In genomic region chr11:93741094-93741881, GRCh38 we compare ENCODE assay signal across 8 cellular contexts. TPM values are rescaled to one million over a fixed set of nuclear protein-coding genes. Genes with fewer than 3 reads are reported as not detected.
DNase-seq lines count a peak whose midpoint lies in the region; TF ChIP-seq lines count a peak whose summit lies in the region.

Gene C11orf54 (plus strand): TSS chr11:93741672. CDS start chr11:93747394, 5,722 bp downstream.
A gene with protein sequence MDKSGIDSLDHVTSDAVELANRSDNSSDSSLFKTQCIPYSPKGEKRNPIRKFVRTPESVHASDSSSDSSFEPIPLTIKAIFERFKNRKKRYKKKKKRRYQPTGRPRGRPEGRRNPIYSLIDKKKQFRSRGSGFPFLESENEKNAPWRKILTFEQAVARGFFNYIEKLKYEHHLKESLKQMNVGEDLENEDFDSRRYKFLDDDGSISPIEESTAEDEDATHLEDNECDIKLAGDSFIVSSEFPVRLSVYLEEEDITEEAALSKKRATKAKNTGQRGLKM (minus strand): TSS chr11:93741495. CDS start chr11:93739304, 2,191 bp downstream.

- H3K36me3 ChIP-seq in HAP-1 (replicated peaks), result peaks cover 48% of the 10 kb centered on the region
- peaks cover 20% of the 10 kb centered on the region; the same call in 1 of the 2 replicates for H3K36me3 ChIP-seq in MM.1S (replicated peaks; ENCODE audit: insufficient read depth, low read length)
- peaks cover 8 to 13% of the 10 kb centered on the region in 2 donors for H3K36me3 ChIP-seq in stomach smooth muscle (ENCODE audit: control insufficient read depth in 2 of 2, insufficient read depth in 2 of 2, low read length in 2 of 2)

- peaks cover 70% of the 10 kb centered on the region for H3K79me2 ChIP-seq in MM.1S (ENCODE audit: low read length)

- H3K9me2 ChIP-seq in MM.1S (replicated peaks; ENCODE audit: insufficient read depth, low read length), result no peaks in the 10 kb centered on the region

- H3K27me3 ChIP-seq in HAP-1 (ENCODE audit: low read depth) (no peaks in the 10 kb centered on the region), MM.1S (replicated peaks; ENCODE audit: insufficient read depth, low read length) (no peaks in the 10 kb centered on the region), stomach smooth muscle (ENCODE audit: control insufficient read depth in 1 of 2, insufficient read depth in 2 of 2, low read length in 2 of 2) (no peaks in the 10 kb centered on the region)

- H3K9ac ChIP-seq in MM.1S (ENCODE audit: low read length) (peak within 1 kb of the TSS; percentile 99), stomach smooth muscle (ENCODE audit: low read length in 2 of 2) (peak within 1 kb of the TSS; percentile 86 to 99)

- peak within 1 kb of the TSS; percentile 99 for H3K27ac Mint-ChIP-seq in neural crest cell (ENCODE audit: unreplicated experiment)

- H3K9me3 Mint-ChIP-seq in neural crest cell, result no peaks in the 10 kb centered on the region

- H2AFZ ChIP-seq in MM.1S (ENCODE audit: low read length), result peak within 1 kb of the TSS; percentile 78

- H3K4me1 Mint-ChIP-seq in neural crest cell, result peaks cover 66% of the 10 kb centered on the region

- peak within 1 kb of the TSS; percentile 93 for H3K4me3 ChIP-seq in HAP-1
- peak within 1 kb of the TSS; percentile 96 for H3K4me3 ChIP-seq in MM.1S (ENCODE audit: low read length)
- peak within 1 kb of the TSS; percentile 98 for H3K4me3 ChIP-seq in fibroblast of villous mesenchyme (ENCODE audit: low read depth, low read length)
- H3K4me3 ChIP-seq in stomach smooth muscle (ENCODE audit: low read length in 2 of 2), result peak within 1 kb of the TSS; percentile 85 to 98

- TF ChIP-seq CTCF in MM.1S (IDR thresholded peaks at IDR 0.05; ENCODE audit: low read length), result no peak
- no peak for TF ChIP-seq CTCF in fibroblast of villous mesenchyme (IDR thresholded peaks at IDR 0.05; ENCODE audit: insufficient read depth, low read depth, low read length)
- no peak for TF ChIP-seq CTCF in neural crest cell (conservative IDR thresholded peaks at IDR 0.05)

- peaks cover 3% of the 10 kb centered on the region for H3K27me3 Mint-ChIP-seq in neural crest cell (ENCODE audit: low read depth)

- peak within 1 kb of the TSS; percentile 88 for H3K4me2 ChIP-seq in MM.1S (ENCODE audit: low read depth, low read length)

- peak within 1 kb of the TSS; percentile 99 for H3K4me3 Mint-ChIP-seq in neural crest cell

- peak within 1 kb of the TSS; percentile 92 for H3K27ac ChIP-seq in MM.1S (ENCODE audit: low read length)
- H3K27ac ChIP-seq in stomach smooth muscle (ENCODE audit: low read length), result peak within 1 kb of the TSS; percentile 97

- in situ Hi-C loops in G401 (cut with HindIII; ENCODE audit: low sequenced_read_pairs), result no loop called here
- in situ Hi-C loops in HAP-1 (cut with MboI; ENCODE audit: low sequenced_read_pairs), result loop anchor here (5.0 to 25.0 kb wide), 2 partner anchors 41 to 396 kb away; partner anchors contain the start of genes MED17 and PANX1

- H3K36me3 Mint-ChIP-seq in neural crest cell (ENCODE audit: low read depth), result peaks cover 24% of the 10 kb centered on the region

- DNase-seq in G401 (ENCODE audit: low spot score) (peak; percentile 98), HAP-1 (ENCODE audit: low spot score in 2 of 2) (peak; percentile 96 to 98), MM.1S (peak; percentile 99), SIG-M5 (lab: John Stamatoyannopoulos, UW) (peak; percentile 82), activated gamma-delta T cell (lab: John Stamatoyannopoulos, UW) (peak; percentile 78), fibroblast of villous mesenchyme (ENCODE audit: low read depth) (peak; percentile 99), neural crest cell (ENCODE audit: low read depth, low spot score) (peak; percentile 93)

- peaks cover 55% of the 10 kb centered on the region for H3F3A ChIP-seq in MM.1S (ENCODE audit: insufficient read depth, low read length)

- peaks cover 40% of the 10 kb centered on the region for H3K4me1 ChIP-seq in HAP-1
- peaks cover 20% of the 10 kb centered on the region for H3K4me1 ChIP-seq in MM.1S (ENCODE audit: low read length)
- peaks cover 32% of the 10 kb centered on the region for H3K4me1 ChIP-seq in stomach smooth muscle (ENCODE audit: control insufficient read depth, insufficient read depth, low read length)

- H4K20me1 ChIP-seq in MM.1S (ENCODE audit: insufficient read depth, low read length), result peaks cover 32% of the 10 kb centered on the region; the same call in 1 of the 2 replicates

- H3K9me3 ChIP-seq in HAP-1, result no peaks in the 10 kb centered on the region
- no peaks in the 10 kb centered on the region for H3K9me3 ChIP-seq in MM.1S (replicated peaks; ENCODE audit: insufficient read depth, low read length)
- no peaks in the 10 kb centered on the region for H3K9me3 ChIP-seq in stomach smooth muscle (ENCODE audit: control insufficient read depth in 2 of 2, low read length in 2 of 2)

RNA-seq across cellular contexts. Expression of gene C11orf54, which starts in this region (rescaled TPM):
- total RNA-seq in G401 (2014; rRNA removed; shearing (Covaris generic)), result 10.7 and 21.2 TPM in 2 replicates
- total RNA-seq in fibroblast of villous mesenchyme (10.0 and 13.8 TPM in 2 replicates), neural crest cell (25.7 and 27.5 TPM in 2 replicates)

RNA-seq across cellular contexts. Expression of the second gene that starts in this region (rescaled TPM):
- total RNA-seq in G401 (2014; rRNA removed; shearing (Covaris generic)), result 108 and 182 TPM in 2 replicates
- total RNA-seq in fibroblast of villous mesenchyme (111 and 181 TPM in 2 replicates), neural crest cell (151 and 154 TPM in 2 replicates)

Comparison
In these comparisons a context has a peak if more than half of its experiments do, and no peak if none do; other contexts are left out.
1. Peak in every context shown above with its lines: DNase-seq, H3K4me3 ChIP-seq and H3K27ac ChIP-seq.